ENCODE assay signal across 2 cellular contexts in the genomic region with DNA sequence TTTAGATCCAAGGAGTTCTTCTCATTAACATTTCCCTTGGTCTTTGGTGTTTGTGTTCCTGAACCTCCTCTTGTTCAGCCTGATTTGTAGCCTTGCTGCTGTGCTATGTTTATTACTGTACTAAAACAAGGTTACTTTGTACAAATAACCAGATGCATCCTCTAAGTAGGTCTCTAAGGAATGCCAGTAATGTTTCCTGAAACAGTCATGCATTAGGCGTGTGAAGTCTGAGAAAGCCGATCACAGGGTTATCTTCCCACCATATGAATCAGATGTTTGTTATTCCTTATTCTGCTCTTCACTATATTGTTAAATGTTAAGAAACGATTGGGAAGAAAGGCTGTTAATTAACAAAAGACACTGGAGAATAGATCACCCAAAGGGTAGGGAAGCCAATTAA.
TF ChIP-seq lines count a peak whose summit lies in the region.

No MANE protein-coding gene starts in this region.

TF ChIP-seq in SK-N-SH treated with all-trans-retinoic acid at 6 μM for 48 hours, 23 proteins besides CTCF, POLR2A, EP300 and RAD21 (continued from another document):
- TF ChIP-seq ISL1 (CRISPR knock-in tag; IDR thresholded peaks at IDR 0.05), result peak; percentile 84

TF ChIP-seq in HepG2, 621 proteins besides CTCF, POLR2A, EP300 and RAD21 (continued from another document):
- TF ChIP-seq MAFF (IDR thresholded peaks at IDR 0.05; ENCODE audit: low read depth, low read length), result no peak
- no peak for TF ChIP-seq MLLT10 (CRISPR knock-in tag; IDR thresholded peaks at IDR 0.05)
- TF ChIP-seq, protein P1, sequence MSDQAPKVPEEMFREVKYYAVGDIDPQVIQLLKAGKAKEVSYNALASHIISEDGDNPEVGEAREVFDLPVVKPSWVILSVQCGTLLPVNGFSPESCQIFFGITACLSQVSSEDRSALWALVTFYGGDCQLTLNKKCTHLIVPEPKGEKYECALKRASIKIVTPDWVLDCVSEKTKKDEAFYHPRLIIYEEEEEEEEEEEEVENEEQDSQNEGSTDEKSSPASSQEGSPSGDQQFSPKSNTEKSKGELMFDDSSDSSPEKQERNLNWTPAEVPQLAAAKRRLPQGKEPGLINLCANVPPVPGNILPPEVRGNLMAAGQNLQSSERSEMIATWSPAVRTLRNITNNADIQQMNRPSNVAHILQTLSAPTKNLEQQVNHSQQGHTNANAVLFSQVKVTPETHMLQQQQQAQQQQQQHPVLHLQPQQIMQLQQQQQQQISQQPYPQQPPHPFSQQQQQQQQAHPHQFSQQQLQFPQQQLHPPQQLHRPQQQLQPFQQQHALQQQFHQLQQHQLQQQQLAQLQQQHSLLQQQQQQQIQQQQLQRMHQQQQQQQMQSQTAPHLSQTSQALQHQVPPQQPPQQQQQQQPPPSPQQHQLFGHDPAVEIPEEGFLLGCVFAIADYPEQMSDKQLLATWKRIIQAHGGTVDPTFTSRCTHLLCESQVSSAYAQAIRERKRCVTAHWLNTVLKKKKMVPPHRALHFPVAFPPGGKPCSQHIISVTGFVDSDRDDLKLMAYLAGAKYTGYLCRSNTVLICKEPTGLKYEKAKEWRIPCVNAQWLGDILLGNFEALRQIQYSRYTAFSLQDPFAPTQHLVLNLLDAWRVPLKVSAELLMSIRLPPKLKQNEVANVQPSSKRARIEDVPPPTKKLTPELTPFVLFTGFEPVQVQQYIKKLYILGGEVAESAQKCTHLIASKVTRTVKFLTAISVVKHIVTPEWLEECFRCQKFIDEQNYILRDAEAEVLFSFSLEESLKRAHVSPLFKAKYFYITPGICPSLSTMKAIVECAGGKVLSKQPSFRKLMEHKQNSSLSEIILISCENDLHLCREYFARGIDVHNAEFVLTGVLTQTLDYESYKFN (CRISPR knock-in tag; conservative IDR thresholded peaks at IDR 0.05), result no peak
- TF ChIP-seq, protein P2, sequence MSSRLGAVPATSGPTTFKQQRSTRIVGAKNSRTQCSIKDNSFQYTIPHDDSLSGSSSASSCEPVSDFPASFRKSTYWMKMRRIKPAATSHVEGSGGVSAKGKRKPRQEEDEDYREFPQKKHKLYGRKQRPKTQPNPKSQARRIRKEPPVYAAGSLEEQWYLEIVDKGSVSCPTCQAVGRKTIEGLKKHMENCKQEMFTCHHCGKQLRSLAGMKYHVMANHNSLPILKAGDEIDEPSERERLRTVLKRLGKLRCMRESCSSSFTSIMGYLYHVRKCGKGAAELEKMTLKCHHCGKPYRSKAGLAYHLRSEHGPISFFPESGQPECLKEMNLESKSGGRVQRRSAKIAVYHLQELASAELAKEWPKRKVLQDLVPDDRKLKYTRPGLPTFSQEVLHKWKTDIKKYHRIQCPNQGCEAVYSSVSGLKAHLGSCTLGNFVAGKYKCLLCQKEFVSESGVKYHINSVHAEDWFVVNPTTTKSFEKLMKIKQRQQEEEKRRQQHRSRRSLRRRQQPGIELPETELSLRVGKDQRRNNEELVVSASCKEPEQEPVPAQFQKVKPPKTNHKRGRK (CRISPR knock-in tag; IDR thresholded peaks at IDR 0.05), result no peak
